Comparison of ENCODE assay signal across 17 cellular contexts in the genomic region with DNA sequence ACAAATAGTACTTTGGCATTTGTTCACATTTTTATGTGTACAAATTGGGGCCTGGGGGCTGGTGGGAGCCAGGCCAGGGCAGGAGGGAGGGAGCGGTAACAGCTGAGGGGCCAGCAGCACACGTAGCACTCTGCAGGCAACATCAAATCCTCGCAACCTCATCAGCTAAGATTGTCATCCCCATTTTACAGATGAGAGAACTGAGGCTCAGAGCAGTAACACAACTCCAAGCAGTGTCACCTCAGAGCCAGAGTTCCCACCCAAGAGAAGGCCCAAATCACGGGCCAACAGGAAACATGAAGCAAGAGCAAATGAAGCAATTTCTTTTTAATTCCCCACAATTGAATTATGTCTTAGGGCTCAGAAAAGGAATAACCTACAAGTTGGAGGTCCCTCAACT. TPM values are rescaled to one million over a fixed set of nuclear protein-coding genes. Genes with fewer than 3 reads are reported as not detected.
DNase-seq lines count a peak whose midpoint lies in the region; ATAC-seq, FAIRE-seq and TF ChIP-seq lines count a peak whose summit lies in the region.
"Had no signal": no experiment of that assay in that cellular context is flagged by ENCODE, and none has a peak within 500 bp of the region (broad histone marks: within the 10 kb centered on the region; RNA-seq: fewer than 3 reads in every experiment).

No MANE protein-coding gene starts in this region.

- no TSS peak for BruUV-seq in PC-3 (replicated peaks; lab: Mats Ljungman, UMichigan)

- intact Hi-C loops in PC-3 (cut with micrococcal nuclease) = no loop called here
- intact Hi-C loops in kidney (cut with DNase I) = no loop called here

- POLR2A ChIA-PET in PC-3 (lab: Charles Lee; ENCODE audit: unreplicated experiment) = no interaction called here

- peak overlapping the region; percentile 84 for H3K27ac Mint-ChIP-seq in stimulated activated effector memory CD8-positive, alpha-beta T cell treated with anti-CD3 and anti-CD28 coated beads, Interleukin-12 subunit alpha, Interleukin-12 subunit beta, amount 100 ng/mL, for 72 hours
- H3K27ac Mint-ChIP-seq: activated naive CD4-positive, alpha-beta T cell treated with anti-CD3 and anti-CD28 coated beads for 36 hours; CD8-positive, alpha-beta T cell; stimulated activated naive B cell treated with anti-CD40 and anti-IgM and Interleukin-4, amounts not matched to agents 10 μg/mL and 1 μg/mL and 100 μg/mL, for 72 hours had no signal

- H3K4me1 ChIP-seq in PC-3 (ENCODE audit: insufficient read depth, low read length) (peaks cover 15% of the 10 kb centered on the region), kidney (ENCODE audit: control insufficient read depth in 1 of 2, insufficient read depth in 1 of 2, low read depth in 1 of 2, low read length in 2 of 2) (peaks cover 38 to 53% of the 10 kb centered on the region in 2 donors)

- TF ChIP-seq CTCF in PC-3 (conservative IDR thresholded peaks at IDR 0.05; ENCODE audit: low read depth, low read length) (no peak), cardiac fibroblast (IDR thresholded peaks at IDR 0.05; ENCODE audit: low read depth, low read length) (no peak), kidney (IDR thresholded peaks at IDR 0.05; ENCODE audit: borderline replicate concordance, extremely low read depth, insufficient read depth) (no peak)

- H2AFZ ChIP-seq in PC-3 (ENCODE audit: low read length) = no peak overlapping the region

- no peak overlapping the region for H3K4me3 ChIP-seq in PC-3 (ENCODE audit: low read length)
- H3K4me3 ChIP-seq in cardiac fibroblast (replicated peaks in 1 of 2; ENCODE audit: low read depth in 2 of 2, low read length in 2 of 2) = no peak overlapping the region
- no peak overlapping the region for H3K4me3 ChIP-seq in kidney (ENCODE audit: low read length in 2 of 2)

- H3K9me3 ChIP-seq in PC-3 (ENCODE audit: low read length) (no peaks in the 10 kb centered on the region), kidney (ENCODE audit: control insufficient read depth in 1 of 2, low read length in 2 of 2) (no peaks in the 10 kb centered on the region)

- no peak for DNase-seq in PC-3
- peak; percentile 41 to 68 for DNase-seq in cardiac fibroblast (ENCODE audit: low read depth in 2 of 2)
- peak; percentile 35 for DNase-seq in kidney
- no peak for DNase-seq in stimulated activated effector memory CD8-positive, alpha-beta T cell treated with anti-CD3 and anti-CD28 coated beads, Interleukin-12 subunit alpha, Interleukin-12 subunit beta, amount 100 ng/mL, for 72 hours (ENCODE audit: low spot score in 2 of 2)
- no peak for DNase-seq in Kasumi-1 (lab: John Stamatoyannopoulos, UW)
- DNase-seq in D341Med (ENCODE audit: low spot score) = no peak
- DNase-seq in NCI-H1417 treated with DMSO at 0.1 percent for 48 hours (lab: John Stamatoyannopoulos, UW) = no peak
- DNase-seq: activated naive CD4-positive, alpha-beta T cell treated with anti-CD3 and anti-CD28 coated beads for 36 hours; GOT3; NCI-H2081 treated with DMSO at 0.1 percent for 48 hours; stimulated activated CD4-positive, alpha-beta T cell treated with anti-CD3 and anti-CD28 coated beads, Interleukin-4, amount 100 ng/mL, for 24 hours; stimulated activated naive B cell treated with anti-CD40 and anti-IgM and Interleukin-4, amounts not matched to agents 10 μg/mL and 1 μg/mL and 100 μg/mL, for 72 hours had no signal

- no peak overlapping the region for H3K9ac ChIP-seq in PC-3 (ENCODE audit: low read length)
- H3K9ac ChIP-seq in kidney (ENCODE audit: low read length in 2 of 2) = no peak overlapping the region

- peak overlapping the region; percentile 71; the same call in 1 of the 2 replicates for H3K27ac ChIP-seq in PC-3 (ENCODE audit: low read length)
- H3K27ac ChIP-seq in kidney (ENCODE audit: low read depth in 2 of 2, low read length in 2 of 2) = peak overlapping the region in 1 of 2 donors; percentile 40
- H3K27ac ChIP-seq: HL-60 had no signal

- H3K4me1 Mint-ChIP-seq in stimulated activated effector memory CD8-positive, alpha-beta T cell treated with anti-CD3 and anti-CD28 coated beads, Interleukin-12 subunit alpha, Interleukin-12 subunit beta, amount 100 ng/mL, for 72 hours = peaks cover 84% of the 10 kb centered on the region

- no peak overlapping the region for H3K4me3 Mint-ChIP-seq in stimulated activated effector memory CD8-positive, alpha-beta T cell treated with anti-CD3 and anti-CD28 coated beads, Interleukin-12 subunit alpha, Interleukin-12 subunit beta, amount 100 ng/mL, for 72 hours
- H3K4me3 Mint-ChIP-seq: activated naive CD4-positive, alpha-beta T cell treated with anti-CD3 and anti-CD28 coated beads for 36 hours; CD8-positive, alpha-beta T cell; central memory CD8-positive, alpha-beta T cell; stimulated activated naive B cell treated with anti-CD40 and anti-IgM and Interleukin-4, amounts not matched to agents 10 μg/mL and 1 μg/mL and 100 μg/mL, for 72 hours had no signal

- H3F3A ChIP-seq in PC-3 (ENCODE audit: low read length, unreplicated experiment) = no peaks in the 10 kb centered on the region

- no peaks in the 10 kb centered on the region for H3K27me3 ChIP-seq in PC-3 (ENCODE audit: low read length)

- H3K9me3 Mint-ChIP-seq in stimulated activated effector memory CD8-positive, alpha-beta T cell treated with anti-CD3 and anti-CD28 coated beads, Interleukin-12 subunit alpha, Interleukin-12 subunit beta, amount 100 ng/mL, for 72 hours = no peaks in the 10 kb centered on the region
- H3K9me3 Mint-ChIP-seq: activated naive CD4-positive, alpha-beta T cell treated with anti-CD3 and anti-CD28 coated beads for 36 hours; CD8-positive, alpha-beta T cell; central memory CD8-positive, alpha-beta T cell; stimulated activated naive B cell treated with anti-CD40 and anti-IgM and Interleukin-4, amounts not matched to agents 10 μg/mL and 1 μg/mL and 100 μg/mL, for 72 hours had no signal

- no peaks in the 10 kb centered on the region for H3K9me2 ChIP-seq in PC-3 (replicated peaks; ENCODE audit: low read length)

- peaks cover 20% of the 10 kb centered on the region; the same call in 1 of the 2 replicates for H4K20me1 ChIP-seq in PC-3 (ENCODE audit: low read length)

- CTCF ChIA-PET in PC-3 (lab: Charles Lee) = no interaction called here

- H3K4me2 ChIP-seq in PC-3 (ENCODE audit: low read length) = no peak overlapping the region

- peaks cover 100% of the 10 kb centered on the region for H3K79me2 ChIP-seq in PC-3 (ENCODE audit: low read length)

- peaks cover 14% of the 10 kb centered on the region for H3K36me3 Mint-ChIP-seq in stimulated activated effector memory CD8-positive, alpha-beta T cell treated with anti-CD3 and anti-CD28 coated beads, Interleukin-12 subunit alpha, Interleukin-12 subunit beta, amount 100 ng/mL, for 72 hours

- FAIRE-seq in kidney (lab: Jason Lieb, UNC) = no peak
- FAIRE-seq: GM18507 had no signal

- H3K36me3 ChIP-seq in PC-3 (ENCODE audit: low read depth, low read length) = 0 out of 2 replicates have a peak, but pooled peaks cover 11% of the 10 kb centered on the region
- H3K36me3 ChIP-seq in kidney (ENCODE audit: control insufficient read depth in 1 of 2, insufficient read depth in 2 of 2, low read length in 2 of 2) = no peaks in the 10 kb centered on the region

- ATAC-seq in PC-3 = no peak
- ATAC-seq in stimulated activated effector memory CD8-positive, alpha-beta T cell treated with anti-CD3 and anti-CD28 coated beads, Interleukin-12 subunit alpha, Interleukin-12 subunit beta, amount 100 ng/mL, for 72 hours = no peak
- ATAC-seq in HG02870 (IDR thresholded peaks at IDR 0.05; ENCODE audit: unreplicated experiment) = no peak
- ATAC-seq: CD8-positive, alpha-beta T cell; stimulated activated naive B cell treated with anti-CD40 and anti-IgM and Interleukin-4, amounts not matched to agents 10 μg/mL and 1 μg/mL and 100 μg/mL, for 72 hours had no signal

RNA-seq across cellular contexts. Expression of a gene that starts 14.1 kb away (rescaled TPM):
- total RNA-seq in PC-3 (2014; rRNA removed) (30.7 and 55.2 TPM in 2 replicates), kidney (23.1 TPM)
- 7.5 TPM for polyA plus RNA-seq in kidney (ENCODE audit: insufficient read depth, low read depth, low replicate concordance)

RNA-seq across cellular contexts. Expression of a gene that starts 40.0 kb away (rescaled TPM):
- 18.1 and 24.9 TPM in 2 replicates for total RNA-seq in PC-3 (2014; rRNA removed)
- total RNA-seq in kidney = 49.3 TPM
- polyA plus RNA-seq in kidney (ENCODE audit: insufficient read depth, low read depth, low replicate concordance) = 352 TPM

Comparison
In these comparisons a context has a peak if more than half of its experiments do, and no peak if none do; other contexts are left out.
1. DNase-seq: peak in cardiac fibroblast (2 of 2) and kidney (single experiment); none in PC-3 (single experiment), stimulated activated effector memory CD8-positive, alpha-beta T cell treated with anti-CD3 and anti-CD28 coated beads, Interleukin-12 subunit alpha, Interleukin-12 subunit beta, amount 100 ng/mL, for 72 hours (0 of 2), Kasumi-1 (0 of 2), D341Med (single experiment) and NCI-H1417 treated with DMSO at 0.1 percent for 48 hours (single experiment).